In genomic region chr14:105416671-105417070, GRCh38 we compare ENCODE assay signal across 13 cellular contexts.
"Had no signal": no experiment of that assay in that cellular context is flagged by ENCODE, and none has a peak within 500 bp of the region (broad histone marks: within the 10 kb centered on the region; RNA-seq: fewer than 3 reads in every experiment).

No MANE protein-coding gene starts in this region.

- H3K9me3 Mint-ChIP-seq: activated CD4-positive, alpha-beta T cell treated with anti-CD3 and anti-CD28 coated beads, Interleukin-2, amount 10 ng/mL, durations not matched to agents 7 days and 5 days; activated naive CD4-positive, alpha-beta T cell treated with anti-CD3 and anti-CD28 coated beads, Interleukin-2, amount 50 U/mL, for 72 hours; WTC11 had no signal

- H3K36me3 ChIP-seq: breast epithelium, esophagus muscularis mucosa, tibial nerve had no signal

- H3K27me3 ChIP-seq: breast epithelium had no signal

- H3K27ac ChIP-seq: breast epithelium, tibial nerve had no signal

- H3K9ac ChIP-seq: SK-N-SH had no signal

- H3K4me3 ChIP-seq: breast epithelium, dorsolateral prefrontal cortex, esophagus muscularis mucosa, mucosa of descending colon, tibial nerve had no signal

- H3K4me3 Mint-ChIP-seq: activated CD4-positive, alpha-beta T cell treated with anti-CD3 and anti-CD28 coated beads, Interleukin-2, amount 10 ng/mL, durations not matched to agents 7 days and 5 days; WTC11 had no signal

- H3K27ac Mint-ChIP-seq: activated naive CD4-positive, alpha-beta T cell treated with anti-CD3 and anti-CD28 coated beads, Interleukin-2, amount 50 U/mL, for 72 hours; WTC11 had no signal

- ATAC-seq: activated naive CD4-positive, alpha-beta T cell treated with anti-CD3 and anti-CD28 coated beads, Interleukin-2, amount 50 U/mL, for 72 hours; left lobe of liver; mucosa of descending colon; right cardiac atrium; WTC11 had no signal

- H3K4me2 ChIP-seq: SK-N-SH had no signal

- H3K9me3 ChIP-seq: breast epithelium, esophagus muscularis mucosa, mucosa of descending colon, SK-N-SH, tibial nerve had no signal

- DNase-seq: activated CD4-positive, alpha-beta T cell treated with anti-CD3 and anti-CD28 coated beads, Interleukin-2, amount 10 ng/mL, durations not matched to agents 7 days and 5 days; activated CD8-positive, alpha-beta memory T cell treated with anti-CD3 and anti-CD28 coated beads for 24 hours; mammary epithelial cell; mucosa of descending colon; SK-N-SH had no signal
